Comparison of ENCODE assay signal across 12 cellular contexts in the genomic region with DNA sequence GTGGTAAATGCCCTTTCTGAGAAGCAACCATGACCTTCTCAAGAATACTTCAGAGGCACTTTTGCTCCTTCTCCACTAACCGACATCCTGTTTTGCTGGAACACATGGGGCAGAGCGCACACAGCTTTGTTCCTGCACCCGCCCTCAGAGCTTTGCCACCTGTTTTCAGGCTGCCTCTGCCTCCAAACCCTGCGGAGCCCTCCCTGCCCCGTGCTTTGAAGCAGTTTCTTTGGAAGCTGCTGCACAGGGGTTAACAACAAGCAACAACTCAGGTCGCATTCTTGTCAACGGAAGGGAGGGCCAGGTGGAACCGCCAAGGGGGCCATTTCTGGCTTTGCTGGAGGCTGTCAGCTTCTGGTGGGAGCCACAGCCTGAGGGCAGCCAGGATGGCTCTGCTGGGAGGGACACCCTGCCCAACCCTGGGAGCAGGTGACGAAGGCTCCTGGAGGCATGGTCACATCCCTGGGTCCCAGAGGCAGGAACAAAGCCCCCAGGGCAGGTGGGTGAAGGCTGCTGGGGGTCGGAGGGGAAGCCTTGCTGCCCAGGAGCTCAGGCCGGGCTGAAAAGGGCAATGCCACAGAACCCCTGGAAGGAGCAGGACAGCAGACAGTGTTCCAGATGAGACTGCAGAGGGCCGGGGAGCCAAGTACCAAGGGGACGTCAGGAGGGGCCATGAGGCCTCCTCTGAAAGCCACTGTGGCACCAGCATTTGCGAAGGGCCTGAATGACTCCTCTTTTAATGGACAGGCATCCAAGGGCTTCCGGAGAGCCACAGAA. TPM values are rescaled to one million over a fixed set of nuclear protein-coding genes. Genes with fewer than 3 reads are reported as not detected.
DNase-seq lines count a peak whose midpoint lies in the region; ATAC-seq and TF ChIP-seq lines count a peak whose summit lies in the region.
"Had no signal": no experiment of that assay in that cellular context is flagged by ENCODE, and none has a peak within 500 bp of the region (broad histone marks: within the 10 kb centered on the region; RNA-seq: fewer than 3 reads in every experiment).

No MANE protein-coding gene starts in this region.

- peak; percentile 87 for DNase-seq in activated CD8-positive, alpha-beta memory T cell treated with anti-CD3 and anti-CD28 coated beads, Interleukin-2, amount 10 ng/mL, durations not matched to agents 7 days and 5 days
- DNase-seq in effector CD4-positive, alpha-beta T cell: peak; percentile 40
- peak; percentile 25 for DNase-seq in stimulated activated CD8-positive, alpha-beta memory T cell treated with anti-CD3 and anti-CD28 coated beads, Interleukin-12 subunit alpha, Interleukin-12 subunit beta, amount 100 ng/mL, for 1 hour (ENCODE audit: low read depth)
- DNase-seq in OCI-M2 (lab: John Stamatoyannopoulos, UW; ENCODE audit: unreplicated experiment): no peak
- DNase-seq in SIG-M5 treated with dmso at 0.1 percent for 504 hours (lab: John Stamatoyannopoulos, UW; ENCODE audit: unreplicated experiment): no peak
- no peak for DNase-seq in mesothelial cell of epicardium (ENCODE audit: low spot score in 2 of 2, unreplicated experiment in 2 of 2)
- DNase-seq: KG1 had no signal

- TF ChIP-seq EP300 in gastroesophageal sphincter (IDR thresholded peaks at IDR 0.05): no peak

- H3K9me3 ChIP-seq in KOPT-K1 (ENCODE audit: insufficient read depth, low read length, poor library complexity, severe bottlenecking): no peaks in the 10 kb centered on the region
- H3K9me3 ChIP-seq in gastroesophageal sphincter: no peaks in the 10 kb centered on the region

- TF ChIP-seq POLR2A in gastroesophageal sphincter (IDR thresholded peaks at IDR 0.05): no peak

- peak overlapping the region; percentile 66 for H3K4me3 Mint-ChIP-seq in activated CD8-positive, alpha-beta memory T cell treated with anti-CD3 and anti-CD28 coated beads, Interleukin-2, amount 10 ng/mL, durations not matched to agents 7 days and 5 days
- no peak overlapping the region for H3K4me3 Mint-ChIP-seq in mesothelial cell of epicardium

- H3K27ac Mint-ChIP-seq in activated CD8-positive, alpha-beta memory T cell treated with anti-CD3 and anti-CD28 coated beads, Interleukin-2, amount 10 ng/mL, durations not matched to agents 7 days and 5 days: peak overlapping the region; percentile 90
- no peak overlapping the region for H3K27ac Mint-ChIP-seq in mesothelial cell of epicardium

- peaks cover 70% of the 10 kb centered on the region for H3K4me1 Mint-ChIP-seq in activated CD8-positive, alpha-beta memory T cell treated with anti-CD3 and anti-CD28 coated beads, Interleukin-2, amount 10 ng/mL, durations not matched to agents 7 days and 5 days
- peaks cover 3% of the 10 kb centered on the region for H3K4me1 Mint-ChIP-seq in mesothelial cell of epicardium

- H3K27me3 ChIP-seq in gastroesophageal sphincter: peaks cover 72% of the 10 kb centered on the region

- no peaks in the 10 kb centered on the region for H3K9me3 Mint-ChIP-seq in activated CD8-positive, alpha-beta memory T cell treated with anti-CD3 and anti-CD28 coated beads, Interleukin-2, amount 10 ng/mL, durations not matched to agents 7 days and 5 days (ENCODE audit: low read depth)
- no peaks in the 10 kb centered on the region for H3K9me3 Mint-ChIP-seq in mesothelial cell of epicardium

- peak; percentile 70 for ATAC-seq in activated CD8-positive, alpha-beta memory T cell treated with anti-CD3 and anti-CD28 coated beads, Interleukin-2, amount 10 ng/mL, durations not matched to agents 7 days and 5 days
- ATAC-seq in gastroesophageal sphincter: no peak

- peak overlapping the region; percentile 100 for H3K27ac ChIP-seq in KOPT-K1 (ENCODE audit: low read depth, low read length, poor library complexity, severe bottlenecking)
- no peak overlapping the region for H3K27ac ChIP-seq in gastroesophageal sphincter

- H3K36me3 ChIP-seq in KOPT-K1 (ENCODE audit: insufficient read depth, low read length) (no peaks in the 10 kb centered on the region), gastroesophageal sphincter (no peaks in the 10 kb centered on the region)

- TF ChIP-seq CTCF in gastroesophageal sphincter (IDR thresholded peaks at IDR 0.05): no peak
- no peak for TF ChIP-seq CTCF in mesothelial cell of epicardium (IDR thresholded peaks at IDR 0.05; ENCODE audit: unreplicated experiment)

- H3K36me3 Mint-ChIP-seq in activated CD8-positive, alpha-beta memory T cell treated with anti-CD3 and anti-CD28 coated beads, Interleukin-2, amount 10 ng/mL, durations not matched to agents 7 days and 5 days: no peaks in the 10 kb centered on the region
- no peaks in the 10 kb centered on the region for H3K36me3 Mint-ChIP-seq in mesothelial cell of epicardium

- no peak overlapping the region for H3K4me3 ChIP-seq in gastroesophageal sphincter
- H3K4me3 ChIP-seq: smooth muscle cell had no signal

- CTCF ChIA-PET in activated CD8-positive, alpha-beta memory T cell treated with anti-CD3 and anti-CD28 coated beads, Interleukin-2, amount 10 ng/mL, durations not matched to agents 7 days and 5 days (lab: Charles Lee): interaction anchor here (0.9 to 12.5 kb wide), 10 partner anchors 10 to 90 kb away, joined by 3 to 414 read pairs (median 26); a partner anchor contains a TSS

- 60 to 80% methylated on average over 3 of the region's 15 CpGs for WGBS in gastroesophageal sphincter (ENCODE audit: low coverage in 1 of 2), 2 donors

- H3K27me3 Mint-ChIP-seq in activated CD8-positive, alpha-beta memory T cell treated with anti-CD3 and anti-CD28 coated beads, Interleukin-2, amount 10 ng/mL, durations not matched to agents 7 days and 5 days: peaks cover 4% of the 10 kb centered on the region
- peaks cover 66% of the 10 kb centered on the region for H3K27me3 Mint-ChIP-seq in mesothelial cell of epicardium (ENCODE audit: low read depth)

- peaks cover 0 to 13% (median 6%) of the 10 kb centered on the region in 3 donors for H3K4me1 ChIP-seq in gastroesophageal sphincter

RNA-seq across cellular contexts. Expression of a gene that starts 46.8 kb away (rescaled TPM):
- total RNA-seq in activated CD8-positive, alpha-beta memory T cell treated with anti-CD3 and anti-CD28 coated beads, Interleukin-2, amount 10 ng/mL, durations not matched to agents 7 days and 5 days: 10 to 100 TPM; 80.0 to 82.7 TPM
- total RNA-seq in gastroesophageal sphincter: 10 to 100 TPM; 33.0 to 46.3 (median 41.3) TPM
- total RNA-seq in mesothelial cell of epicardium: 45.2 to 47.6 TPM (median 45.8 TPM) in 3 replicates

RNA-seq across cellular contexts. Expression of a gene that starts 49.3 kb away (rescaled TPM):
- 100 to 1,000 TPM in 1 of 2 experiments, 10 to 100 TPM in 1; 54.6 to 178 TPM for total RNA-seq in activated CD8-positive, alpha-beta memory T cell treated with anti-CD3 and anti-CD28 coated beads, Interleukin-2, amount 10 ng/mL, durations not matched to agents 7 days and 5 days
- total RNA-seq in gastroesophageal sphincter: 10 to 100 TPM; 21.3 to 39.8 (median 32.0) TPM
- total RNA-seq in mesothelial cell of epicardium: not detected in 3 replicates
- total RNA-seq: fibroblast of lung, lung microvascular endothelial cell, smooth muscle cell had no signal

Comparison
In these comparisons a context has a peak if more than half of its experiments do, and no peak if none do; other contexts are left out.
1. DNase-seq: peak in activated CD8-positive, alpha-beta memory T cell treated with anti-CD3 and anti-CD28 coated beads, Interleukin-2, amount 10 ng/mL, durations not matched to agents 7 days and 5 days (single experiment), effector CD4-positive, alpha-beta T cell (single experiment) and stimulated activated CD8-positive, alpha-beta memory T cell treated with anti-CD3 and anti-CD28 coated beads, Interleukin-12 subunit alpha, Interleukin-12 subunit beta, amount 100 ng/mL, for 1 hour (single experiment); none in OCI-M2 (single experiment), SIG-M5 treated with dmso at 0.1 percent for 504 hours (single experiment) and mesothelial cell of epicardium (0 of 2).
2. RNA of a gene that starts 49.3 kb away (total RNA-seq): 54.6 to 178 TPM in activated CD8-positive, alpha-beta memory T cell treated with anti-CD3 and anti-CD28 coated beads, Interleukin-2, amount 10 ng/mL, durations not matched to agents 7 days and 5 days and 21.3 to 39.8 TPM in gastroesophageal sphincter; not detected in mesothelial cell of epicardium; every median in the first group is over 10 times any median in the second.